In genomic region chr21:28657576-28657975, GRCh38 we compare ENCODE assay signal across 25 cellular contexts.
"Had no signal": no experiment of that assay in that cellular context is flagged by ENCODE, and none has a peak within 500 bp of the region (broad histone marks: within the 10 kb centered on the region; RNA-seq: fewer than 3 reads in every experiment).

No MANE protein-coding gene starts in this region.

- H3K4me3 Mint-ChIP-seq: activated CD4-positive, alpha-beta memory T cell treated with anti-CD3 and anti-CD28 coated beads, Interleukin-2, amount 10 ng/mL, durations not matched to agents 7 days and 5 days; activated CD4-positive, alpha-beta T cell treated with anti-CD3 and anti-CD28 coated beads, Interleukin-2, amount 10 ng/mL, durations not matched to agents 7 days and 5 days; activated naive CD4-positive, alpha-beta T cell treated with anti-CD3 and anti-CD28 coated beads for 36 hours; activated naive CD4-positive, alpha-beta T cell treated with anti-CD3 and anti-CD28 coated beads, Interleukin-2, amount 50 U/mL, for 24 hours; activated naive CD8-positive, alpha-beta T cell treated with anti-CD3 and anti-CD28 coated beads for 36 hours; activated naive CD8-positive, alpha-beta T cell treated with anti-CD3 and anti-CD28 coated beads, Interleukin-2, amount 50 U/mL, for 24 hours; activated T-helper 1 cell treated with anti-CD3 and anti-CD28 coated beads, Interleukin-12 subunit alpha, Interleukin-12 subunit beta, Interleukin-2, Interleukin-4 antibody, amounts not matched to agents 30 ng/mL and 10 ng/mL and 1 ng/mL, durations not matched to agents 14 hours and 24 hours and 36 hours; T-helper 17 cell; T-helper 2 cell treated with Interferon-gamma antibody and Interleukin-4, amounts not matched to agents 5 μg/mL and 100 μg/mL, for 36 hours had no signal

- H3K36me3 ChIP-seq: esophagus squamous epithelium had no signal

- H3K27me3 Mint-ChIP-seq: activated CD4-positive, alpha-beta memory T cell treated with anti-CD3 and anti-CD28 coated beads, Interleukin-2, amount 10 ng/mL, durations not matched to agents 7 days and 5 days; activated CD4-positive, alpha-beta T cell treated with anti-CD3 and anti-CD28 coated beads, Interleukin-2, amount 10 ng/mL, durations not matched to agents 7 days and 5 days; activated naive CD4-positive, alpha-beta T cell treated with anti-CD3 and anti-CD28 coated beads, Interleukin-2, amount 50 U/mL, for 24 hours; activated naive CD8-positive, alpha-beta T cell treated with anti-CD3 and anti-CD28 coated beads for 36 hours; activated naive CD8-positive, alpha-beta T cell treated with anti-CD3 and anti-CD28 coated beads, Interleukin-2, amount 50 U/mL, for 24 hours; T-helper 17 cell had no signal

- H3K9me3 Mint-ChIP-seq: activated naive CD4-positive, alpha-beta T cell treated with anti-CD3 and anti-CD28 coated beads for 36 hours; activated naive CD4-positive, alpha-beta T cell treated with anti-CD3 and anti-CD28 coated beads, Interleukin-2, amount 50 U/mL, for 24 hours had no signal

- H3K27me3 ChIP-seq: esophagus squamous epithelium had no signal

- H3K9me3 ChIP-seq: esophagus squamous epithelium had no signal

- ATAC-seq: activated naive CD8-positive, alpha-beta T cell treated with anti-CD3 and anti-CD28 coated beads, Interleukin-2, amount 50 U/mL, for 24 hours; T-helper 17 cell had no signal

- DNase-seq: activated CD4-positive, alpha-beta memory T cell treated with anti-CD3 and anti-CD28 coated beads, Interleukin-2, amount 10 ng/mL, durations not matched to agents 7 days and 5 days; activated CD4-positive, alpha-beta T cell treated with anti-CD3 and anti-CD28 coated beads for 4 hours; activated CD4-positive, alpha-beta T cell treated with anti-CD3 and anti-CD28 coated beads, Interleukin-2, amount 10 ng/mL, durations not matched to agents 7 days and 5 days; activated CD4-positive, alpha-beta T cell treated with anti-CD3 and anti-CD28 coated beads, Interleukin-2, amount 50 U/mL, for 4 hours; activated CD4-positive, CD25-positive, alpha-beta regulatory T cell; activated CD4-positive, CD25-positive, alpha-beta regulatory T cell treated with anti-CD3 and anti-CD28 coated beads, Interleukin-2, amount 50 U/mL, for 72 hours; activated effector memory CD4-positive, alpha-beta T cell treated with anti-CD3 and anti-CD28 coated beads, Interleukin-2, amount 50 U/mL, for 16 hours; activated naive CD4-positive, alpha-beta T cell treated with anti-CD3 and anti-CD28 coated beads for 36 hours; activated naive CD8-positive, alpha-beta T cell treated with anti-CD3 and anti-CD28 coated beads for 36 hours; activated naive CD8-positive, alpha-beta T cell treated with anti-CD3 and anti-CD28 coated beads, Interleukin-2, amount 50 U/mL, for 24 hours; activated T-cell treated with anti-CD3 and anti-CD28 coated beads, Interleukin-2, amount 50 U/mL, for 48 hours; anterior cingulate cortex; caudate nucleus; cortex of kidney; effector CD8-positive, alpha-beta T cell; esophagus squamous epithelium; head of caudate nucleus; T-helper 1 cell; T-helper 17 cell; T1000 had no signal

- H3K36me3 Mint-ChIP-seq: activated naive CD8-positive, alpha-beta T cell treated with anti-CD3 and anti-CD28 coated beads for 36 hours had no signal

- H3K4me1 Mint-ChIP-seq: activated naive CD4-positive, alpha-beta T cell treated with anti-CD3 and anti-CD28 coated beads, Interleukin-2, amount 50 U/mL, for 24 hours; activated naive CD8-positive, alpha-beta T cell treated with anti-CD3 and anti-CD28 coated beads for 36 hours; activated naive CD8-positive, alpha-beta T cell treated with anti-CD3 and anti-CD28 coated beads, Interleukin-2, amount 50 U/mL, for 24 hours; T-helper 17 cell had no signal

- H3K27ac Mint-ChIP-seq: activated CD4-positive, alpha-beta memory T cell treated with anti-CD3 and anti-CD28 coated beads, Interleukin-2, amount 10 ng/mL, durations not matched to agents 7 days and 5 days; activated CD4-positive, alpha-beta T cell treated with anti-CD3 and anti-CD28 coated beads, Interleukin-2, amount 10 ng/mL, durations not matched to agents 7 days and 5 days; activated naive CD4-positive, alpha-beta T cell treated with anti-CD3 and anti-CD28 coated beads for 36 hours; activated naive CD4-positive, alpha-beta T cell treated with anti-CD3 and anti-CD28 coated beads, Interleukin-2, amount 50 U/mL, for 24 hours; activated naive CD8-positive, alpha-beta T cell treated with anti-CD3 and anti-CD28 coated beads for 36 hours; activated naive CD8-positive, alpha-beta T cell treated with anti-CD3 and anti-CD28 coated beads, Interleukin-2, amount 50 U/mL, for 24 hours; activated T-helper 1 cell treated with anti-CD3 and anti-CD28 coated beads, Interleukin-12 subunit alpha, Interleukin-12 subunit beta, Interleukin-2, Interleukin-4 antibody, amounts not matched to agents 30 ng/mL and 10 ng/mL and 1 ng/mL, durations not matched to agents 14 hours and 24 hours and 36 hours; activated T-helper 2 cell treated with anti-CD3 and anti-CD28 coated beads, Interferon-gamma antibody, Interleukin-2, Interleukin-4, amounts not matched to agents 10 μg/mL and 5 μg/mL and 100 μg/mL, durations not matched to agents 14 hours and 24 hours and 36 hours; T-helper 17 cell; T-helper 2 cell treated with Interferon-gamma antibody and Interleukin-4, amounts not matched to agents 5 μg/mL and 100 μg/mL, for 36 hours had no signal

- H3K4me3 ChIP-seq: esophagus squamous epithelium had no signal

- H3K27ac ChIP-seq: epithelial cell of prostate, esophagus squamous epithelium had no signal
